Comparison of ENCODE assay signal across 31 cellular contexts in genomic region chr7:37970211-37970610, GRCh38. TPM values are rescaled to one million over a fixed set of nuclear protein-coding genes. Genes with fewer than 3 reads are reported as not detected.
"Had no signal": no experiment of that assay in that cellular context is flagged by ENCODE, and none has a peak within 500 bp of the region (broad histone marks: within the 10 kb centered on the region; RNA-seq: fewer than 3 reads in every experiment).

No MANE protein-coding gene starts in this region.

- H3K27ac ChIP-seq: brain microvascular endothelial cell, KMS-11, Peyer's patch, RWPE1 had no signal

- H3K4me1 ChIP-seq: Peyer's patch had no signal

- H3K36me3 ChIP-seq: brain microvascular endothelial cell, Peyer's patch had no signal

- H3K4me3 ChIP-seq: Peyer's patch had no signal

- H3K27me3 ChIP-seq: brain microvascular endothelial cell, Peyer's patch had no signal

- ATAC-seq: activated CD8-positive, alpha-beta T cell treated with anti-CD3 and anti-CD28 coated beads for 36 hours; activated T-cell treated with anti-CD3 and anti-CD28 coated beads, Interleukin-2, amount 50 U/mL, for 72 hours; activated T-helper 17 cell treated with anti-CD3 and anti-CD28 coated beads, Interleukin-2, amount 50 U/mL, for 72 hours; PC-3; Right ventricle myocardium inferior; SK-N-SH treated with all-trans-retinoic acid at 6 μM for 48 hours; T-cell; T-helper 17 cell had no signal

- H3K9me3 ChIP-seq: Peyer's patch had no signal

- H3K4me1 Mint-ChIP-seq: activated CD4-positive, alpha-beta T cell treated with anti-CD3 and anti-CD28 coated beads, Interleukin-2, amount 10 ng/mL, durations not matched to agents 24 days and 14 days; activated naive CD8-positive, alpha-beta T cell treated with anti-CD3 and anti-CD28 coated beads for 36 hours; activated T-helper 17 cell treated with anti-CD3 and anti-CD28 coated beads, Interleukin-2, amount 50 U/mL, for 72 hours; T-cell; T-helper 17 cell had no signal

- H3K9me3 Mint-ChIP-seq: activated CD4-positive, alpha-beta T cell treated with anti-CD3 and anti-CD28 coated beads, Interleukin-2, amount 10 ng/mL, durations not matched to agents 24 days and 14 days; activated CD8-positive, alpha-beta T cell treated with anti-CD3 and anti-CD28 coated beads for 36 hours; activated T-cell treated with anti-CD3 and anti-CD28 coated beads, Interleukin-2, amount 50 U/mL, for 72 hours; activated T-helper 17 cell treated with anti-CD3 and anti-CD28 coated beads, Interleukin-2, amount 50 U/mL, for 72 hours; T-cell had no signal

- H3K4me2 ChIP-seq: KMS-11 had no signal

- H3K4me3 Mint-ChIP-seq: activated CD4-positive, alpha-beta T cell treated with anti-CD3 and anti-CD28 coated beads, Interleukin-2, amount 10 ng/mL, durations not matched to agents 24 days and 14 days; activated CD8-positive, alpha-beta T cell treated with anti-CD3 and anti-CD28 coated beads for 36 hours; activated naive CD8-positive, alpha-beta T cell treated with anti-CD3 and anti-CD28 coated beads for 36 hours; activated T-cell treated with anti-CD3 and anti-CD28 coated beads, Interleukin-2, amount 50 U/mL, for 72 hours; activated T-helper 17 cell treated with anti-CD3 and anti-CD28 coated beads, Interleukin-2, amount 50 U/mL, for 72 hours; T-cell; T-helper 17 cell had no signal

- H3K27ac Mint-ChIP-seq: activated CD4-positive, alpha-beta T cell treated with anti-CD3 and anti-CD28 coated beads, Interleukin-2, amount 10 ng/mL, durations not matched to agents 24 days and 14 days; activated CD8-positive, alpha-beta T cell treated with anti-CD3 and anti-CD28 coated beads for 36 hours; activated naive CD8-positive, alpha-beta T cell treated with anti-CD3 and anti-CD28 coated beads for 36 hours; activated T-cell treated with anti-CD3 and anti-CD28 coated beads, Interleukin-2, amount 50 U/mL, for 72 hours; activated T-helper 17 cell treated with anti-CD3 and anti-CD28 coated beads, Interleukin-2, amount 50 U/mL, for 72 hours; T-cell; T-helper 17 cell had no signal

- H3K9ac ChIP-seq: KMS-11 had no signal

- DNase-seq: activated CD4-positive, alpha-beta T cell treated with anti-CD3 and anti-CD28 coated beads, Interleukin-2, amount 10 ng/mL, durations not matched to agents 24 days and 14 days; activated CD4-positive, alpha-beta T cell treated with anti-CD3 and anti-CD28 coated beads, Interleukin-2, amount 50 U/mL, for 4 hours; activated CD8-positive, alpha-beta T cell treated with anti-CD3 and anti-CD28 coated beads for 36 hours; activated effector memory CD4-positive, alpha-beta T cell treated with anti-CD3 and anti-CD28 coated beads, Interleukin-2, amount 50 U/mL, for 16 hours; activated naive CD4-positive, alpha-beta T cell; activated naive CD4-positive, alpha-beta T cell treated with anti-CD3 and anti-CD28 coated beads, Interleukin-2, amount 50 U/mL, for 16 hours; activated naive CD8-positive, alpha-beta T cell treated with anti-CD3 and anti-CD28 coated beads for 36 hours; activated T-cell treated with anti-CD3 and anti-CD28 coated beads, Interleukin-2, amount 50 U/mL, for 1 hour; activated T-cell treated with anti-CD3 and anti-CD28 coated beads, Interleukin-2, amount 50 U/mL, for 72 hours; amniotic stem cell; aorta; brain microvascular endothelial cell; NCI-H1105; NCI-H1436; NCI-H1694; NCI-H2029; NCI-H345; NCI-H524 treated with DMSO at 0.1 percent for 48 hours; PC-3; Peyer's patch; SIG-M5; T-cell; T-helper 17 cell had no signal

- H3K36me3 Mint-ChIP-seq: activated naive CD8-positive, alpha-beta T cell treated with anti-CD3 and anti-CD28 coated beads for 36 hours; T-cell had no signal

RNA-seq across cellular contexts. Expression of gene EPDR1, which starts 49.8 kb away (rescaled TPM):
- total RNA-seq: MCF 10A had no signal

RNA-seq across cellular contexts. Expression of gene SFRP4, which starts 53.6 kb away (rescaled TPM):
- total RNA-seq: activated CD4-positive, alpha-beta T cell treated with anti-CD3 and anti-CD28 coated beads, Interleukin-2, amount 10 ng/mL, durations not matched to agents 24 days and 14 days; activated CD8-positive, alpha-beta memory T cell treated with anti-CD3 and anti-CD28 coated beads for 36 hours; activated CD8-positive, alpha-beta T cell treated with anti-CD3 and anti-CD28 coated beads for 36 hours; activated naive CD8-positive, alpha-beta T cell treated with anti-CD3 and anti-CD28 coated beads for 36 hours; activated T-cell treated with anti-CD3 and anti-CD28 coated beads, Interleukin-2, amount 50 U/mL, for 72 hours; activated T-helper 17 cell treated with anti-CD3 and anti-CD28 coated beads, Interleukin-2, amount 50 U/mL, for 72 hours; MCF 10A; PC-3; SK-MEL-5; T-helper 17 cell had no signal
